ENCODE assay signal across 10 cellular contexts in the genomic region with DNA sequence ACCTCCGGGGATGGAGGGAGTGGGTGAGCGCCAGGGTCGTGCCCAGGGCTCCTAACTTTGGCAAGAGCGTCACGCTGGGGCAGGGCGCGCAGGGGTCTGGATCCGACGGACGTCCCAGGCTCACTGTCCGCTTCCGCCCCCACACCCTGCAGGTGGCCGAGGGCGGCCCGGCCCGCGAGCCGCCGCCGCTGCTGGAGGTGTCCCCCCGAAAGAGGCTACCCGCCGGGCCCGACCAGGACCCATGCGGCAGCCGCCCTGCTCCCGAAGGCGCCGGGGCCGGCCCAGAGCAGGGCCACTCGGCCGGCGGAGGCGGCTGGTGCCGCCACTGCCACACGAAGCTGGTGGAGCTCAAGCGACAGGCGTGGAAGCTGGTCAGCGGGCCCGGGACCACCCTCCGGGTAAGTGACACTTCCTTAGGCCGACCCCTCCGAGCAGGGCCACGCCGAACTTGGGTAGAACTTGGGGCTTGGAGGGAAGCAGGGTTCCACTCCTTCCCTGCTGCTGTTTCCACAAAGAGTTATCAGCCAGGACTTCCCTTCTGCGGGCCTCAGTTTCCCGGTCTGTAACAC. TPM values are rescaled to one million over a fixed set of nuclear protein-coding genes. Genes with fewer than 3 reads are reported as not detected.
DNase-seq lines count a peak whose midpoint lies in the region; ATAC-seq and TF ChIP-seq lines count a peak whose summit lies in the region.
"Had no signal": no experiment of that assay in that cellular context is flagged by ENCODE, and none has a peak within 500 bp of the region (broad histone marks: within the 10 kb centered on the region; RNA-seq: fewer than 3 reads in every experiment).

No MANE protein-coding gene starts in this region.

- intact Hi-C loops in tibial artery (cut with DNase I; ENCODE audit: low total_unique reads) = loop anchor here (5.0 kb wide), 1 partner anchor 498 kb away; no protein-coding TSS in a partner anchor

- no peak for TF ChIP-seq EP300 in SK-N-SH (IDR thresholded peaks at IDR 0.05; ENCODE audit: borderline replicate concordance in 1 of 2, low read depth in 1 of 2, low read length in 1 of 2)

- H2AFZ ChIP-seq in SK-N-SH (ENCODE audit: low read depth) = no peak overlapping the region

- H3K27me3 ChIP-seq in SK-N-SH (ENCODE audit: insufficient read depth) = peaks cover 17% of the 10 kb centered on the region
- peaks cover 0 to 94% of the 10 kb centered on the region in 2 donors for H3K27me3 ChIP-seq in tibial artery

- H3K4me1 ChIP-seq in SK-N-SH (ENCODE audit: control insufficient read depth in 1 of 2, insufficient read depth in 2 of 2, low read depth in 1 of 2, low read length in 1 of 2) (peaks cover 0 to 71% of the 10 kb centered on the region in 2 experiments; a peak in 1 of 4 replicates), tibial artery (peaks cover 0 to 45% (median 34%) of the 10 kb centered on the region in 4 donors)

- ATAC-seq in SK-N-SH treated with all-trans-retinoic acid at 6 μM for 48 hours = no peak
- ATAC-seq in GM19463 (IDR thresholded peaks at IDR 0.05; ENCODE audit: unreplicated experiment) = no peak

- peaks cover 38% of the 10 kb centered on the region for H3K27me3 Mint-ChIP-seq in mesothelial cell of epicardium (ENCODE audit: low read depth)

- no peaks in the 10 kb centered on the region for H3K79me2 ChIP-seq in SK-N-SH (ENCODE audit: insufficient read depth)

- CTCF ChIA-PET in SK-N-SH (lab: Yijun Ruan, JAX) = interaction anchor here (0.9 to 3.3 kb wide), 8 partner anchors 12 to 501 kb away, joined by 3 to 26 read pairs (median 4); no protein-coding TSS in a partner anchor

- no peaks in the 10 kb centered on the region for H3K9me2 ChIP-seq in SK-N-SH

- H3K36me3 ChIP-seq in SK-N-SH (replicated peaks in 1 of 2; ENCODE audit: control insufficient read depth in 1 of 2, insufficient read depth in 2 of 2, low read length in 1 of 2) = no peaks in the 10 kb centered on the region
- H3K36me3 ChIP-seq in tibial artery = no peaks in the 10 kb centered on the region

- POLR2A ChIA-PET in SK-N-SH (lab: Yijun Ruan, JAX) = interaction anchor here (1.3 kb wide), 1 partner anchor 85 kb away, joined by 4 read pairs; no protein-coding TSS in a partner anchor

- peaks cover 26% of the 10 kb centered on the region for H3K4me1 Mint-ChIP-seq in mesothelial cell of epicardium

- H3K4me2 ChIP-seq in SK-N-SH = peak overlapping the region; percentile 90

- no peak overlapping the region for H3K27ac Mint-ChIP-seq in mesothelial cell of epicardium

- TF ChIP-seq RAD21 in SK-N-SH (IDR thresholded peaks at IDR 0.05; ENCODE audit: low read length) = no peak

- H3K9me3 ChIP-seq in SK-N-SH (no peaks in the 10 kb centered on the region), tibial artery (no peaks in the 10 kb centered on the region)

- H4K20me1 ChIP-seq in SK-N-SH (ENCODE audit: insufficient read depth) = no peaks in the 10 kb centered on the region

- peak overlapping the region in 1 of 2 experiments; percentile 83; a peak in 1 of 4 replicates for H3K27ac ChIP-seq in SK-N-SH (ENCODE audit: low read depth in 2 of 2, low read length in 1 of 2)
- no peak overlapping the region for H3K27ac ChIP-seq in tibial artery

- H3K9ac ChIP-seq in SK-N-SH = no peak overlapping the region

- no peaks in the 10 kb centered on the region for H3K36me3 Mint-ChIP-seq in mesothelial cell of epicardium

- TF ChIP-seq CTCF in SK-N-SH (IDR thresholded peaks at IDR 0.05) (no peak), epithelial cell of esophagus (IDR thresholded peaks at IDR 0.05; ENCODE audit: insufficient read depth, low read depth, low read length, missing control alignments) (no peak), mesothelial cell of epicardium (IDR thresholded peaks at IDR 0.05; ENCODE audit: unreplicated experiment) (no peak), tibial artery (IDR thresholded peaks at IDR 0.05) (no peak)

- DNase-seq in SK-N-SH (no peak), epithelial cell of esophagus (ENCODE audit: low read depth) (peak; percentile 2), mesothelial cell of epicardium (ENCODE audit: low spot score in 2 of 2, unreplicated experiment in 2 of 2) (peak; percentile 25 to 46), tibial artery (peak in 1 of 2 donors; percentile 55), NCI-H2107 treated with DMSO at 0.1 percent for 48 hours (lab: John Stamatoyannopoulos, UW; ENCODE audit: unreplicated experiment) (no peak)
- no peak for DNase-seq in stimulated activated naive CD4-positive, alpha-beta T cell (lab: John Stamatoyannopoulos, UW)
- DNase-seq: midbrain had no signal

- no peaks in the 10 kb centered on the region for H3F3A ChIP-seq in SK-N-SH (replicated peaks; ENCODE audit: insufficient read depth)

- no peaks in the 10 kb centered on the region for H3K9me3 Mint-ChIP-seq in mesothelial cell of epicardium

- peak overlapping the region; percentile 51 to 70 for H3K4me3 ChIP-seq in SK-N-SH (ENCODE audit: low read depth in 2 of 2, low read length in 1 of 2)
- H3K4me3 ChIP-seq in epithelial cell of esophagus (ENCODE audit: low read length) = no peak overlapping the region
- peak overlapping the region; percentile 39 to 51 for H3K4me3 ChIP-seq in tibial artery

- H3K4me3 Mint-ChIP-seq in mesothelial cell of epicardium = peak overlapping the region; percentile 65

- 6% methylated on average over 11 of the region's 47 CpGs for WGBS in SK-N-SH (ENCODE audit: low lambda C conversion rate)

TF ChIP-seq in SK-N-SH, 30 proteins besides CTCF, POLR2A, EP300 and RAD21 (continues in another document):
- TF ChIP-seq, protein P1, sequence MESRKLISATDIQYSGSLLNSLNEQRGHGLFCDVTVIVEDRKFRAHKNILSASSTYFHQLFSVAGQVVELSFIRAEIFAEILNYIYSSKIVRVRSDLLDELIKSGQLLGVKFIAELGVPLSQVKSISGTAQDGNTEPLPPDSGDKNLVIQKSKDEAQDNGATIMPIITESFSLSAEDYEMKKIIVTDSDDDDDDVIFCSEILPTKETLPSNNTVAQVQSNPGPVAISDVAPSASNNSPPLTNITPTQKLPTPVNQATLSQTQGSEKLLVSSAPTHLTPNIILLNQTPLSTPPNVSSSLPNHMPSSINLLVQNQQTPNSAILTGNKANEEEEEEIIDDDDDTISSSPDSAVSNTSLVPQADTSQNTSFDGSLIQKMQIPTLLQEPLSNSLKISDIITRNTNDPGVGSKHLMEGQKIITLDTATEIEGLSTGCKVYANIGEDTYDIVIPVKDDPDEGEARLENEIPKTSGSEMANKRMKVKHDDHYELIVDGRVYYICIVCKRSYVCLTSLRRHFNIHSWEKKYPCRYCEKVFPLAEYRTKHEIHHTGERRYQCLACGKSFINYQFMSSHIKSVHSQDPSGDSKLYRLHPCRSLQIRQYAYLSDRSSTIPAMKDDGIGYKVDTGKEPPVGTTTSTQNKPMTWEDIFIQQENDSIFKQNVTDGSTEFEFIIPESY (IDR thresholded peaks at IDR 0.05; ENCODE audit: borderline replicate concordance, low read depth) = no peak
- no peak for TF ChIP-seq NRF1 (IDR thresholded peaks at IDR 0.05; ENCODE audit: low read depth, low read length)
- TF ChIP-seq GATA2 (CRISPR knock-in tag; IDR thresholded peaks at IDR 0.05) = no peak
- no peak for TF ChIP-seq SIN3A (IDR thresholded peaks at IDR 0.05; ENCODE audit: borderline replicate concordance, low read depth, low read length)
- TF ChIP-seq FOXM1 (IDR thresholded peaks at IDR 0.05; ENCODE audit: low read depth) = no peak
- TF ChIP-seq YY1 (IDR thresholded peaks at IDR 0.05; ENCODE audit: low read depth) = no peak
- TF ChIP-seq EZH2phosphoT487 (IDR thresholded peaks at IDR 0.05; ENCODE audit: borderline replicate concordance, low read depth) = no peak
- TF ChIP-seq RFX5 (IDR thresholded peaks at IDR 0.05; ENCODE audit: low read length) = no peak

TF ChIP-seq in SK-N-SH treated with all-trans-retinoic acid at 6 μM for 48 hours, 23 proteins besides CTCF, POLR2A, EP300 and RAD21 (continues in another document):
- TF ChIP-seq BACH2 (CRISPR knock-in tag; IDR thresholded peaks at IDR 0.05; ENCODE audit: borderline replicate concordance) (no peak), PPARA (CRISPR knock-in tag; IDR thresholded peaks at IDR 0.05; ENCODE audit: borderline replicate concordance) (no peak), RARB (CRISPR knock-in tag; IDR thresholded peaks at IDR 0.05) (no peak), ZFP3 (CRISPR knock-in tag; IDR thresholded peaks at IDR 0.05) (no peak), ARNTL (CRISPR knock-in tag; IDR thresholded peaks at IDR 0.05; ENCODE audit: borderline replicate concordance, low read depth) (no peak), TOX (CRISPR knock-in tag; IDR thresholded peaks at IDR 0.05; ENCODE audit: borderline replicate concordance) (no peak)
- TF ChIP-seq, protein P2, sequence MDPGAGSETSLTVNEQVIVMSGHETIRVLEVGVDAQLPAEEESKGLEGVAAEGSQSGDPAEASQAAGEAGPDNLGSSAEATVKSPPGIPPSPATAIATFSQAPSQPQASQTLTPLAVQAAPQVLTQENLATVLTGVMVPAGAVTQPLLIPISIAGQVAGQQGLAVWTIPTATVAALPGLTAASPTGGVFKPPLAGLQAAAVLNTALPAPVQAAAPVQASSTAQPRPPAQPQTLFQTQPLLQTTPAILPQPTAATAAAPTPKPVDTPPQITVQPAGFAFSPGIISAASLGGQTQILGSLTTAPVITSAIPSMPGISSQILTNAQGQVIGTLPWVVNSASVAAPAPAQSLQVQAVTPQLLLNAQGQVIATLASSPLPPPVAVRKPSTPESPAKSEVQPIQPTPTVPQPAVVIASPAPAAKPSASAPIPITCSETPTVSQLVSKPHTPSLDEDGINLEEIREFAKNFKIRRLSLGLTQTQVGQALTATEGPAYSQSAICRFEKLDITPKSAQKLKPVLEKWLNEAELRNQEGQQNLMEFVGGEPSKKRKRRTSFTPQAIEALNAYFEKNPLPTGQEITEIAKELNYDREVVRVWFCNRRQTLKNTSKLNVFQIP (CRISPR knock-in tag; IDR thresholded peaks at IDR 0.05; ENCODE audit: borderline replicate concordance, low read depth) = no peak

RNA-seq across cellular contexts. Expression of a gene that starts 0.6 kb away (rescaled TPM):
- polyA plus RNA-seq in SK-N-SH (2012; rRNA removed) = 1.4 and 1.7 TPM in 2 replicates
- polyA plus RNA-seq in SK-N-SH (2012; cell fraction: cytosol; rRNA removed) = 0.79 and 1.5 TPM in 2 replicates
- polyA plus RNA-seq in SK-N-SH (2012; cell fraction: nucleus; rRNA removed) = 2.1 and 4.0 TPM in 2 replicates
- 18.4 to 20.0 TPM (median 19.4 TPM) in 3 replicates for total RNA-seq in mesothelial cell of epicardium

RNA-seq across cellular contexts. Expression of a gene that starts 53.5 kb away (rescaled TPM):
- not detected in 2 replicates for polyA plus RNA-seq in SK-N-SH (2012; rRNA removed)
- polyA plus RNA-seq in SK-N-SH (2012; cell fraction: cytosol; rRNA removed) = not detected in 2 replicates
- polyA plus RNA-seq in SK-N-SH (2012; cell fraction: nucleus; rRNA removed) = 0.01 TPM in 1 of 2 replicates, not detected in the other
- total RNA-seq in mesothelial cell of epicardium = 3.3 to 4.0 TPM (median 3.6 TPM) in 3 replicates
- total RNA-seq: HT1080 had no signal

Comparison
In these comparisons a context has a peak if more than half of its experiments do, and no peak if none do; other contexts are left out.
1. DNase-seq: peak in epithelial cell of esophagus (single experiment) and mesothelial cell of epicardium (2 of 2); none in SK-N-SH (single experiment), stimulated activated naive CD4-positive, alpha-beta T cell (0 of 6) and NCI-H2107 treated with DMSO at 0.1 percent for 48 hours (single experiment).